Comparison of ENCODE assay signal across 17 cellular contexts in the genomic region with DNA sequence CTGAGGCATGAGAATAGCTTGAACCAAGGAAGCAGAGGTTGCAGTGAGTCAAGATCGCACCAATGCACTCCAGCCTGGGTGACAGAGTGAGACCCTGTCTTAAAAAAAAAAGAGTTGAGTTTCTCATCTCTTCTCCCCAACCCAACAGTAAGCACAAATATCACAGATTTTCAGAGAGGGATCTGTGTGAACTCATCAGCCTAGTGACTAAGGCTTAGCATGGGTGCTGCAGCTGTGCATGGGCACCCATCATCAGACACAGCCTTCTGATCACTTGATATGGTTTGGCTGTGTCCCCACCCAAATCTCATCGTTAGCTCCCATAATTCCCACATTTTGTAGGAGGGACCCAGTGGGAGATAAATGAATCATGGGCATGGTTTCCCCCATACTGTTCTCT.
A peak's percentile ranks its signal among the peaks of the same experiment; 100 is the strongest.
DNase-seq lines count a peak whose midpoint lies in the region; ATAC-seq and TF ChIP-seq lines count a peak whose summit lies in the region.
"Had no signal": no experiment of that assay in that cellular context is flagged by ENCODE, and none has a peak within 500 bp of the region (broad histone marks: within the 10 kb centered on the region; RNA-seq: fewer than 3 reads in every experiment).

No MANE protein-coding gene starts in this region.

- no peaks in the 10 kb centered on the region for H4K20me1 ChIP-seq in smooth muscle cell (ENCODE audit: low read depth)

- H3K27ac ChIP-seq in caudate nucleus (ENCODE audit: low read depth, low read length) (peak overlapping the region; percentile 75), smooth muscle cell (ENCODE audit: low read depth) (peak overlapping the region; percentile 65)
- H3K27ac ChIP-seq: SJCRH30 had no signal

- no peak overlapping the region for H3K4me3 ChIP-seq in smooth muscle cell
- H3K4me3 ChIP-seq: SJCRH30 had no signal

- no peaks in the 10 kb centered on the region for H3K9me3 ChIP-seq in smooth muscle cell (replicated peaks; ENCODE audit: low read depth)
- H3K9me3 ChIP-seq: SJCRH30 had no signal

- H3K4me3 Mint-ChIP-seq in Calu3 (ENCODE audit: low read depth, unreplicated experiment) = peak overlapping the region; percentile 13
- H3K4me3 Mint-ChIP-seq: CD8-positive, alpha-beta T cell had no signal

- H3K27me3 ChIP-seq in smooth muscle cell (ENCODE audit: low read depth) = no peaks in the 10 kb centered on the region
- H3K27me3 ChIP-seq: SJCRH30 had no signal

- H3K27ac Mint-ChIP-seq in Calu3 (ENCODE audit: unreplicated experiment) = peak overlapping the region; percentile 43
- H3K27ac Mint-ChIP-seq: CD8-positive, alpha-beta T cell had no signal

- ATAC-seq in GM18498 (IDR thresholded peaks at IDR 0.05; ENCODE audit: unreplicated experiment) = no peak
- ATAC-seq: CD8-positive, alpha-beta T cell had no signal

- H3K27me3 Mint-ChIP-seq in Calu3 (ENCODE audit: unreplicated experiment) = no peaks in the 10 kb centered on the region

- no peaks in the 10 kb centered on the region for H3K36me3 ChIP-seq in smooth muscle cell (ENCODE audit: low read depth)
- H3K36me3 ChIP-seq: SJCRH30 had no signal

- no TSS peak for BruUV-seq in Calu3 (replicated peaks; lab: Mats Ljungman, UMichigan)

- H3K9ac ChIP-seq in smooth muscle cell (ENCODE audit: low read depth) = no peak overlapping the region

- CTCF ChIA-PET in Calu3 (lab: Charles Lee) = no interaction called here

- DNase-seq in Calu3 = no peak
- peak; percentile 44 for DNase-seq in RKO (ENCODE audit: low spot score)
- DNase-seq in caudate nucleus (lab: John Stamatoyannopoulos, UW) = no peak
- no peak for DNase-seq in smooth muscle cell (lab: John Stamatoyannopoulos, UW; ENCODE audit: unreplicated experiment)
- DNase-seq in activated T-cell treated with anti-CD3 and anti-CD28 coated beads for 4 hours = no peak
- no peak for DNase-seq in NCI-H1417 treated with DMSO at 0.1 percent for 48 hours (lab: John Stamatoyannopoulos, UW)
- DNase-seq in COLO668 (lab: John Stamatoyannopoulos, UW; ENCODE audit: unreplicated experiment) = no peak
- DNase-seq: CD8-positive, alpha-beta T cell; GDM1; KG1; NCI-H1092 treated with DMSO at 0.1 percent for 48 hours; NCI-H2081; NCI-H2171; NCI-H774; NK-92 treated with Interleukin-12 subunit alpha and Interleukin-12 subunit beta, amount 100 ng/mL, for 24 hours; SJCRH30 had no signal

- peaks cover 3% of the 10 kb centered on the region for H3K4me1 ChIP-seq in smooth muscle cell (ENCODE audit: low read depth)
- H3K4me1 ChIP-seq: SJCRH30 had no signal

- H3K36me3 Mint-ChIP-seq in Calu3 (ENCODE audit: insufficient read depth, unreplicated experiment) = no peaks in the 10 kb centered on the region
- H3K36me3 Mint-ChIP-seq: CD8-positive, alpha-beta T cell had no signal

- WGBS in smooth muscle cell (ENCODE audit: low lambda C conversion rate) = 77% methylated on average over 2 of the region's 2 CpGs

- H3K79me2 ChIP-seq in smooth muscle cell (ENCODE audit: low read depth) = no peaks in the 10 kb centered on the region

- H3K4me2 ChIP-seq in smooth muscle cell = peak overlapping the region; percentile 13

- no peaks in the 10 kb centered on the region for H3K9me3 Mint-ChIP-seq in Calu3 (ENCODE audit: low read depth, unreplicated experiment)
- H3K9me3 Mint-ChIP-seq: CD8-positive, alpha-beta T cell had no signal

- peaks cover 38% of the 10 kb centered on the region for H3K4me1 Mint-ChIP-seq in Calu3 (ENCODE audit: low read depth, unreplicated experiment)

- no peak for TF ChIP-seq CTCF in Calu3 (IDR thresholded peaks at IDR 0.05; ENCODE audit: unreplicated experiment)
- no peak for TF ChIP-seq CTCF in smooth muscle cell (IDR thresholded peaks at IDR 0.05; ENCODE audit: borderline replicate concordance, insufficient read depth, poor library complexity, severe bottlenecking)

- H3F3A ChIP-seq in smooth muscle cell (ENCODE audit: low read depth) = no peaks in the 10 kb centered on the region

- H2AFZ ChIP-seq in smooth muscle cell (ENCODE audit: low read depth) = no peak overlapping the region

- intact Hi-C loops in Calu3 (cut with micrococcal nuclease; ENCODE audit: unreplicated experiment) = no loop called here
